In genomic region chr9:92764988-92765936, GRCh38 we compare ENCODE assay signal across 1 cellular context.
TF ChIP-seq lines count a peak whose summit lies in the region.

No MANE protein-coding gene starts in this region.

TF ChIP-seq in HepG2, 621 proteins besides CTCF, POLR2A, EP300 and RAD21 (continued from another document and continues in another):
- TF ChIP-seq, protein P1, sequence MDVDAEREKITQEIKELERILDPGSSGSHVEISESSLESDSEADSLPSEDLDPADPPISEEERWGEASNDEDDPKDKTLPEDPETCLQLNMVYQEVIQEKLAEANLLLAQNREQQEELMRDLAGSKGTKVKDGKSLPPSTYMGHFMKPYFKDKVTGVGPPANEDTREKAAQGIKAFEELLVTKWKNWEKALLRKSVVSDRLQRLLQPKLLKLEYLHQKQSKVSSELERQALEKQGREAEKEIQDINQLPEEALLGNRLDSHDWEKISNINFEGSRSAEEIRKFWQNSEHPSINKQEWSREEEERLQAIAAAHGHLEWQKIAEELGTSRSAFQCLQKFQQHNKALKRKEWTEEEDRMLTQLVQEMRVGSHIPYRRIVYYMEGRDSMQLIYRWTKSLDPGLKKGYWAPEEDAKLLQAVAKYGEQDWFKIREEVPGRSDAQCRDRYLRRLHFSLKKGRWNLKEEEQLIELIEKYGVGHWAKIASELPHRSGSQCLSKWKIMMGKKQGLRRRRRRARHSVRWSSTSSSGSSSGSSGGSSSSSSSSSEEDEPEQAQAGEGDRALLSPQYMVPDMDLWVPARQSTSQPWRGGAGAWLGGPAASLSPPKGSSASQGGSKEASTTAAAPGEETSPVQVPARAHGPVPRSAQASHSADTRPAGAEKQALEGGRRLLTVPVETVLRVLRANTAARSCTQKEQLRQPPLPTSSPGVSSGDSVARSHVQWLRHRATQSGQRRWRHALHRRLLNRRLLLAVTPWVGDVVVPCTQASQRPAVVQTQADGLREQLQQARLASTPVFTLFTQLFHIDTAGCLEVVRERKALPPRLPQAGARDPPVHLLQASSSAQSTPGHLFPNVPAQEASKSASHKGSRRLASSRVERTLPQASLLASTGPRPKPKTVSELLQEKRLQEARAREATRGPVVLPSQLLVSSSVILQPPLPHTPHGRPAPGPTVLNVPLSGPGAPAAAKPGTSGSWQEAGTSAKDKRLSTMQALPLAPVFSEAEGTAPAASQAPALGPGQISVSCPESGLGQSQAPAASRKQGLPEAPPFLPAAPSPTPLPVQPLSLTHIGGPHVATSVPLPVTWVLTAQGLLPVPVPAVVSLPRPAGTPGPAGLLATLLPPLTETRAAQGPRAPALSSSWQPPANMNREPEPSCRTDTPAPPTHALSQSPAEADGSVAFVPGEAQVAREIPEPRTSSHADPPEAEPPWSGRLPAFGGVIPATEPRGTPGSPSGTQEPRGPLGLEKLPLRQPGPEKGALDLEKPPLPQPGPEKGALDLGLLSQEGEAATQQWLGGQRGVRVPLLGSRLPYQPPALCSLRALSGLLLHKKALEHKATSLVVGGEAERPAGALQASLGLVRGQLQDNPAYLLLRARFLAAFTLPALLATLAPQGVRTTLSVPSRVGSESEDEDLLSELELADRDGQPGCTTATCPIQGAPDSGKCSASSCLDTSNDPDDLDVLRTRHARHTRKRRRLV (CRISPR knock-in tag; IDR thresholded peaks at IDR 0.05), result 0 out of 2 replicates have a peak, but pooled peaks have one; percentile 68
- TF ChIP-seq NFIC (IDR thresholded peaks at IDR 0.05; ENCODE audit: low read length) (no peak), STAG1 (CRISPR knock-in tag; IDR thresholded peaks at IDR 0.05) (peak; percentile 36), TEAD2 (CRISPR knock-in tag; IDR thresholded peaks at IDR 0.05) (no peak), TBX3 (IDR thresholded peaks at IDR 0.05; ENCODE audit: borderline replicate concordance) (no peak), AHR (CRISPR knock-in tag; IDR thresholded peaks at IDR 0.05) (peak; percentile 80; the same call in 1 of the 2 replicates), MXD1 (CRISPR knock-in tag; IDR thresholded peaks at IDR 0.05) (peak; percentile 38; the same call in 1 of the 2 replicates), NPAS2 (CRISPR knock-in tag; IDR thresholded peaks at IDR 0.05; ENCODE audit: borderline replicate concordance) (no peak), SIX4 (CRISPR knock-in tag; IDR thresholded peaks at IDR 0.05) (no peak), HNRNPH1 (optimal IDR thresholded peaks at IDR 0.05; ENCODE audit: low read depth, low read length) (no peak), MIER3 (CRISPR knock-in tag; IDR thresholded peaks at IDR 0.05; ENCODE audit: borderline replicate concordance) (peak; percentile 5; the same call in 1 of the 2 replicates), TAF15 (IDR thresholded peaks at IDR 0.05; ENCODE audit: low read depth, low read length, poor library complexity, severe bottlenecking) (no peak), GABPB1 (CRISPR knock-in tag; IDR thresholded peaks at IDR 0.05) (peak; percentile 94), ARNTL (CRISPR knock-in tag; IDR thresholded peaks at IDR 0.05) (no peak), ZZZ3 (CRISPR knock-in tag; IDR thresholded peaks at IDR 0.05; ENCODE audit: borderline replicate concordance) (no peak), GZF1 (CRISPR knock-in tag; IDR thresholded peaks at IDR 0.05) (no peak), ONECUT2 (CRISPR knock-in tag; IDR thresholded peaks at IDR 0.05) (no peak), KDM5B (CRISPR knock-in tag; IDR thresholded peaks at IDR 0.05; ENCODE audit: borderline replicate concordance) (peak; percentile 80; the same call in 1 of the 2 replicates), MTA1 (CRISPR knock-in tag; IDR thresholded peaks at IDR 0.05; ENCODE audit: borderline replicate concordance) (no peak), EEA1 (CRISPR knock-in tag; IDR thresholded peaks at IDR 0.05; ENCODE audit: borderline replicate concordance) (peak; percentile 75; the same call in 1 of the 2 replicates), ZNF512B (CRISPR knock-in tag; IDR thresholded peaks at IDR 0.05; ENCODE audit: borderline replicate concordance) (no peak), ADNP (CRISPR knock-in tag; IDR thresholded peaks at IDR 0.05) (no peak), SKI (IDR thresholded peaks at IDR 0.05; ENCODE audit: partially characterized antibody) (no peak), HNF4G (IDR thresholded peaks at IDR 0.05; ENCODE audit: borderline replicate concordance, low read depth, low read length) (no peak; the same call in 1 of the 2 replicates), HNF4G (CRISPR knock-in tag; IDR thresholded peaks at IDR 0.05; ENCODE audit: borderline replicate concordance, low read depth) (no peak), RNF219 (CRISPR knock-in tag; IDR thresholded peaks at IDR 0.05) (0 out of 2 replicates have a peak, but pooled peaks have one; percentile 40), RFX1 (IDR thresholded peaks at IDR 0.05) (no peak), SMC3 (IDR thresholded peaks at IDR 0.05; ENCODE audit: low read length) (peak; percentile 14; the same call in 1 of the 2 replicates), ZC3H13 (CRISPR knock-in tag; IDR thresholded peaks at IDR 0.05) (peak; percentile 80), HCFC1 (IDR thresholded peaks at IDR 0.05; ENCODE audit: low read depth, low read length) (peak; percentile 87), SP2 (CRISPR knock-in tag; IDR thresholded peaks at IDR 0.05) (peak; percentile 93), ZMAT3 (CRISPR knock-in tag; conservative IDR thresholded peaks at IDR 0.05) (no peak; the same call in 1 of the 2 replicates), CEBPG (CRISPR knock-in tag; IDR thresholded peaks at IDR 0.05) (no peak), ZNF607 (CRISPR knock-in tag; IDR thresholded peaks at IDR 0.05; ENCODE audit: borderline replicate concordance) (peak; percentile 55), BHLHE40 (IDR thresholded peaks at IDR 0.05; ENCODE audit: low read length) (no peak; the same call in 1 of the 2 replicates), ZNF296 (CRISPR knock-in tag; conservative IDR thresholded peaks at IDR 0.05) (no peak), ZSCAN22 (CRISPR knock-in tag; IDR thresholded peaks at IDR 0.05) (no peak), BCLAF1 (IDR thresholded peaks at IDR 0.05) (no peak), LCORL (IDR thresholded peaks at IDR 0.05) (no peak), LCORL (CRISPR knock-in tag; IDR thresholded peaks at IDR 0.05) (no peak; the same call in 1 of the 2 replicates), HOXA9 (CRISPR knock-in tag; IDR thresholded peaks at IDR 0.05; ENCODE audit: borderline replicate concordance) (no peak), ZNF207 (IDR thresholded peaks at IDR 0.05; ENCODE audit: borderline replicate concordance) (no peak), ZNF205 (CRISPR knock-in tag; IDR thresholded peaks at IDR 0.05) (no peak; the same call in 1 of the 2 replicates), ZNF264 (CRISPR knock-in tag; IDR thresholded peaks at IDR 0.05) (no peak), ZNF614 (CRISPR knock-in tag; IDR thresholded peaks at IDR 0.05; ENCODE audit: borderline replicate concordance) (peak; percentile 90), ZNF12 (CRISPR knock-in tag; IDR thresholded peaks at IDR 0.05) (no peak), KDM6A (CRISPR knock-in tag; IDR thresholded peaks at IDR 0.05; ENCODE audit: low read depth) (no peak), CREB1 (IDR thresholded peaks at IDR 0.05) (peak; percentile 87), CREB1 (CRISPR knock-in tag; IDR thresholded peaks at IDR 0.05) (peak; percentile 94), ZNF674 (CRISPR knock-in tag; IDR thresholded peaks at IDR 0.05; ENCODE audit: low read depth) (0 out of 2 replicates have a peak, but pooled peaks have one; percentile 69), TBL1XR1 (IDR thresholded peaks at IDR 0.05; ENCODE audit: borderline replicate concordance, low read length, partially characterized antibody) (no peak), ZNF263 (CRISPR knock-in tag; IDR thresholded peaks at IDR 0.05) (no peak)
- TF ChIP-seq, protein P2, sequence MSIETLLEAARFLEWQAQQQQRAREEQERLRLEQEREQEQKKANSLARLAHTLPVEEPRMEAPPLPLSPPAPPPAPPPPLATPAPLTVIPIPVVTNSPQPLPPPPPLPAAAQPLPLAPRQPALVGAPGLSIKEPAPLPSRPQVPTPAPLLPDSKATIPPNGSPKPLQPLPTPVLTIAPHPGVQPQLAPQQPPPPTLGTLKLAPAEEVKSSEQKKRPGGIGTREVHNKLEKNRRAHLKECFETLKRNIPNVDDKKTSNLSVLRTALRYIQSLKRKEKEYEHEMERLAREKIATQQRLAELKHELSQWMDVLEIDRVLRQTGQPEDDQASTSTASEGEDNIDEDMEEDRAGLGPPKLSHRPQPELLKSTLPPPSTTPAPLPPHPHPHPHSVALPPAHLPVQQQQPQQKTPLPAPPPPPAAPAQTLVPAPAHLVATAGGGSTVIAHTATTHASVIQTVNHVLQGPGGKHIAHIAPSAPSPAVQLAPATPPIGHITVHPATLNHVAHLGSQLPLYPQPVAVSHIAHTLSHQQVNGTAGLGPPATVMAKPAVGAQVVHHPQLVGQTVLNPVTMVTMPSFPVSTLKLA (IDR thresholded peaks at IDR 0.05), result 0 out of 2 replicates have a peak, but pooled peaks have one; percentile 28
- TF ChIP-seq, protein P3, sequence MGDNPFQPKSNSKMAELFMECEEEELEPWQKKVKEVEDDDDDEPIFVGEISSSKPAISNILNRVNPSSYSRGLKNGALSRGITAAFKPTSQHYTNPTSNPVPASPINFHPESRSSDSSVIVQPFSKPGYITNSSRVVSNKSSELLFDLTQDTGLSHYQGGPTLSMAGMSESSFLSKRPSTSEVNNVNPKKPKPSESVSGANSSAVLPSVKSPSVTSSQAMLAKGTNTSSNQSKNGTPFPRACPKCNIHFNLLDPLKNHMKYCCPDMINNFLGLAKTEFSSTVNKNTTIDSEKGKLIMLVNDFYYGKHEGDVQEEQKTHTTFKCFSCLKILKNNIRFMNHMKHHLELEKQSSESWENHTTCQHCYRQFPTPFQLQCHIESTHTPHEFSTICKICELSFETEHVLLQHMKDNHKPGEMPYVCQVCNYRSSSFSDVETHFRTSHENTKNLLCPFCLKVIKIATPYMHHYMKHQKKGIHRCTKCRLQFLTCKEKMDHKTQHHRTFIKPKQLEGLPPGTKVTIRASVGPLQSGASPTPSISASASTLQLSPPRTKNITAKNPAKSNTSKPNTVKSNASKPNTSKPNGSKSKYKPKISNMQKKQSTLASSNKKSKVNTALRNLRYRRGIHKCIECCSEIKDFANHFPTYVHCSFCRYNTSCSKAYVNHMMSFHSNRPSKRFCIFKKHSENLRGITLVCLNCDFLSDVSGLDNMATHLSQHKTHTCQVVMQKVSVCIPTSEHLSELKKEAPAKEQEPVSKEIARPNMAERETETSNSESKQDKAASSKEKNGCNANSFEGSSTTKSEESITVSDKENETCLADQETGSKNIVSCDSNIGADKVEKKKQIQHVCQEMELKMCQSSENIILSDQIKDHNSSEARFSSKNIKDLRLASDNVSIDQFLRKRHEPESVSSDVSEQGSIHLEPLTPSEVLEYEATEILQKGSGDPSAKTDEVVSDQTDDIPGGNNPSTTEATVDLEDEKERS (CRISPR knock-in tag; IDR thresholded peaks at IDR 0.05), result no peak; the same call in 1 of the 2 replicates
